ENCODE assay signal across 8 cellular contexts in genomic region chr7:139361523-139361922, GRCh38.
DNase-seq lines count a peak whose midpoint lies in the region; ATAC-seq, FAIRE-seq and TF ChIP-seq lines count a peak whose summit lies in the region.

No MANE protein-coding gene starts in this region.

- H3K36me3 ChIP-seq in RWPE2 (ENCODE audit: low read depth), result peaks cover 45% of the 10 kb centered on the region

- no peak for TF ChIP-seq CTCF in RWPE2 (IDR thresholded peaks at IDR 0.05; ENCODE audit: poor library complexity, severe bottlenecking)
- no peak for TF ChIP-seq CTCF in retinal pigment epithelial cell (conservative IDR thresholded peaks at IDR 0.05; ENCODE audit: low read depth, low read length)

- H3K9me3 ChIP-seq in RWPE2 (ENCODE audit: severe bottlenecking), result peaks cover 2% of the 10 kb centered on the region

- DNase-seq in GM19239 (ENCODE audit: insufficient read length, low spot score), result no peak
- no peak for DNase-seq in RWPE2 (ENCODE audit: low spot score)
- DNase-seq in erythroblast (lab: John Stamatoyannopoulos, UW), result peak; percentile 30 to 52
- DNase-seq in retinal pigment epithelial cell (ENCODE audit: low read depth), result no peak
- DNase-seq in LoVo (ENCODE audit: low spot score), result no peak
- no peak for DNase-seq in GOT3 (lab: John Stamatoyannopoulos, UW)

- H3K4me3 ChIP-seq in RWPE2 (ENCODE audit: severe bottlenecking) (peak overlapping the region; percentile 64), retinal pigment epithelial cell (ENCODE audit: low read length) (peak overlapping the region; percentile 96)

- TF ChIP-seq POLR2A in erythroblast (IDR thresholded peaks at IDR 0.05; ENCODE audit: low read length), result no peak

- peaks cover 32% of the 10 kb centered on the region for H3K4me1 ChIP-seq in RWPE2 (ENCODE audit: insufficient read depth, poor library complexity, severe bottlenecking)

- H3K27me3 ChIP-seq in RWPE2 (ENCODE audit: insufficient read depth, poor library complexity, severe bottlenecking), result no peaks in the 10 kb centered on the region

- peak; percentile 58 for FAIRE-seq in GM19239 (lab: Jason Lieb, UNC)

- H3K27ac ChIP-seq in RWPE2 (ENCODE audit: poor library complexity, severe bottlenecking), result peak overlapping the region; percentile 89

- ATAC-seq in RWPE2 (ENCODE audit: low read depth) (no peak), HG02610 (IDR thresholded peaks at IDR 0.05; ENCODE audit: unreplicated experiment) (no peak), HG03520 (IDR thresholded peaks at IDR 0.05; ENCODE audit: unreplicated experiment) (no peak)

Comparison
In these comparisons a context has a peak if more than half of its experiments do, and no peak if none do; other contexts are left out.
1. DNase-seq: peak in erythroblast (2 of 2); none in GM19239 (single experiment), RWPE2 (single experiment), retinal pigment epithelial cell (single experiment), LoVo (single experiment) and GOT3 (single experiment).